ENCODE assay signal across 25 cellular contexts in genomic region chr20:44431502-44432234, GRCh38. TPM values are rescaled to one million over a fixed set of nuclear protein-coding genes. Genes with fewer than 3 reads are reported as not detected.
DNase-seq lines count a peak whose midpoint lies in the region; TF ChIP-seq lines count a peak whose summit lies in the region.
"Had no signal": no experiment of that assay in that cellular context is flagged by ENCODE, and none has a peak within 500 bp of the region (broad histone marks: within the 10 kb centered on the region; RNA-seq: fewer than 3 reads in every experiment).

No MANE protein-coding gene starts in this region.

- in situ Hi-C loops in transverse colon (cut with MboI; ENCODE audit: low pct_ligation_motif_present in 1 of 4, low pct_unique_long_range_greater_than_20kb in 1 of 4, low sequenced_read_pairs in 3 of 4) = no loop called here

- peak; percentile 27 for TF ChIP-seq POLR2A in transverse colon (IDR thresholded peaks at IDR 0.05)

- no peaks in the 10 kb centered on the region; the same call in 1 of the 2 replicates for H3K27me3 ChIP-seq in H9 (ENCODE audit: insufficient read depth, low read length)
- no peaks in the 10 kb centered on the region for H3K27me3 ChIP-seq in liver (ENCODE audit: control insufficient read depth in 4 of 4, insufficient read depth in 4 of 4, low read length in 3 of 4)
- no peaks in the 10 kb centered on the region for H3K27me3 ChIP-seq in transverse colon

- no peaks in the 10 kb centered on the region for H3K79me1 ChIP-seq in H9 (ENCODE audit: insufficient read depth, low read depth, low read length, poor library complexity, severe bottlenecking)

- no peak overlapping the region for H2AFZ ChIP-seq in H9 (ENCODE audit: low read length)
- H2AFZ ChIP-seq: parathyroid adenoma had no signal

- H3K9me3 Mint-ChIP-seq in H9 = no peaks in the 10 kb centered on the region
- H3K9me3 Mint-ChIP-seq: activated T-helper 1 cell treated with anti-CD3 and anti-CD28 coated beads, Interleukin-12 subunit alpha, Interleukin-12 subunit beta, Interleukin-2, Interleukin-4 antibody, amounts not matched to agents 30 ng/mL and 10 ng/mL and 1 ng/mL, durations not matched to agents 14 hours and 24 hours and 36 hours; CD8-positive, alpha-beta T cell; naive thymus-derived CD8-positive, alpha-beta T cell had no signal

- H2AK5ac ChIP-seq in H9 (ENCODE audit: insufficient read length, low read length) = no peak overlapping the region

- no peak overlapping the region for H3K4me3 Mint-ChIP-seq in H9
- H3K4me3 Mint-ChIP-seq: activated naive CD8-positive, alpha-beta T cell; activated T-helper 1 cell treated with anti-CD3 and anti-CD28 coated beads, Interleukin-12 subunit alpha, Interleukin-12 subunit beta, Interleukin-2, Interleukin-4 antibody, amounts not matched to agents 30 ng/mL and 10 ng/mL and 1 ng/mL, durations not matched to agents 14 hours and 24 hours and 36 hours; CD8-positive, alpha-beta T cell; naive thymus-derived CD8-positive, alpha-beta T cell had no signal

- H3K4ac ChIP-seq in H9 (ENCODE audit: low read depth, low read length) = no peak overlapping the region

- H2BK20ac ChIP-seq in H9 (ENCODE audit: low read depth, low read length, poor library complexity, severe bottlenecking) = no peak overlapping the region

- H4K8ac ChIP-seq in H9 (replicated peaks; ENCODE audit: insufficient read length, low read depth, low read length) = no peak overlapping the region

- no peaks in the 10 kb centered on the region for H4K20me1 ChIP-seq in H9 (ENCODE audit: control insufficient read depth, insufficient read depth, insufficient read length)

- H3K9me3 ChIP-seq in H9 (ENCODE audit: control insufficient read depth, low read depth, low read length) = no peaks in the 10 kb centered on the region
- H3K9me3 ChIP-seq in liver (ENCODE audit: control insufficient read depth in 4 of 4, low read length in 3 of 4) = no peaks in the 10 kb centered on the region
- no peaks in the 10 kb centered on the region for H3K9me3 ChIP-seq in transverse colon
- H3K9me3 ChIP-seq: sigmoid colon, SK-N-SH had no signal

- H3K4me3 ChIP-seq in liver (ENCODE audit: low read depth in 1 of 3, low read length in 3 of 3) (no peak overlapping the region), transverse colon (no peak overlapping the region)
- H3K4me3 ChIP-seq: GM12878, sigmoid colon had no signal

- no peak for TF ChIP-seq EP300 in transverse colon (IDR thresholded peaks at IDR 0.05; ENCODE audit: low read depth)

- DNase-seq in H9 = no peak
- peak; percentile 37 for DNase-seq in astrocyte of the hippocampus (ENCODE audit: low read depth, low spot score)
- DNase-seq in transverse colon = no peak
- no peak for DNase-seq in foreskin melanocyte
- DNase-seq in stimulated activated CD4-positive, alpha-beta T cell treated with anti-CD3 and anti-CD28 coated beads, Interleukin-4, amount 100 ng/mL, for 1 hour = no peak
- DNase-seq in hypothalamus (lab: John Stamatoyannopoulos, UW) = no peak
- DNase-seq: activated CD4-positive, alpha-beta T cell treated with anti-CD3 and anti-CD28 coated beads, Interleukin-2, amount 50 U/mL, for 1 hour; CD8-positive, alpha-beta T cell; DMS53; effector CD8-positive, alpha-beta T cell; left cardiac atrium; naive thymus-derived CD8-positive, alpha-beta T cell; NCI-H1417; NCI-H524; sigmoid colon; SK-N-SH; substantia nigra; T-helper 2 cell had no signal

- H3K27ac ChIP-seq in H9 (ENCODE audit: insufficient read length, low read depth, low read length) (no peak overlapping the region), liver (ENCODE audit: low read depth in 1 of 2, low read length in 2 of 2) (peak overlapping the region; percentile 90 to 95), transverse colon (peak overlapping the region in 3 of 4 donors; percentile 43 to 89 (median 60))
- H3K27ac ChIP-seq: parathyroid adenoma, RWPE1, sigmoid colon, VCaP had no signal

- H2BK120ac ChIP-seq in H9 (ENCODE audit: low read depth, low read length, poor library complexity, severe bottlenecking) = no peak overlapping the region

- H3K9ac ChIP-seq in H9 (ENCODE audit: extremely low read depth, insufficient read length, low read length) = no peak overlapping the region
- H3K9ac ChIP-seq in liver (ENCODE audit: low read depth in 1 of 2, low read length in 2 of 2) = no peak overlapping the region
- H3K9ac ChIP-seq: parathyroid adenoma, SK-N-SH had no signal

- no peak overlapping the region for H4K5ac ChIP-seq in H9 (ENCODE audit: insufficient read length, low read depth, low read length)

- H4K91ac ChIP-seq in H9 (ENCODE audit: insufficient read length, low read depth, low read length) = no peak overlapping the region

- H3K27ac Mint-ChIP-seq in H9 = peak overlapping the region in 1 of 3 experiments; percentile 71; a peak in 3 of 7 replicates
- H3K27ac Mint-ChIP-seq: activated naive CD8-positive, alpha-beta T cell; activated T-helper 1 cell treated with anti-CD3 and anti-CD28 coated beads, Interleukin-12 subunit alpha, Interleukin-12 subunit beta, Interleukin-2, Interleukin-4 antibody, amounts not matched to agents 30 ng/mL and 10 ng/mL and 1 ng/mL, durations not matched to agents 14 hours and 24 hours and 36 hours; CD8-positive, alpha-beta T cell; naive thymus-derived CD8-positive, alpha-beta T cell had no signal

- H3T11ph ChIP-seq in H9 (ENCODE audit: low read length) = no peak overlapping the region

- no peak overlapping the region for H3K23ac ChIP-seq in H9 (ENCODE audit: insufficient read length, low read depth, low read length)

- no CpG with 5 or more reads among the region's 11 CpGs for WGBS in H9 (ENCODE audit: extremely low coverage, insufficient read length, low lambda C conversion rate)
- 35% methylated on average over 11 of the region's 11 CpGs for WGBS in liver
- 64% methylated on average over 9 of the region's 11 CpGs; no CpG with 5 or more reads in 1 of the 2 donors for WGBS in transverse colon (ENCODE audit: low coverage in 1 of 2), 2 donors

- no peaks in the 10 kb centered on the region for H3K4me1 Mint-ChIP-seq in H9
- H3K4me1 Mint-ChIP-seq: naive thymus-derived CD8-positive, alpha-beta T cell had no signal

- no peak overlapping the region for H3K4me2 ChIP-seq in H9 (ENCODE audit: insufficient read depth, insufficient read length, low read length)
- H3K4me2 ChIP-seq: SK-N-SH had no signal

- TF ChIP-seq CTCF in H9 (conservative IDR thresholded peaks at IDR 0.05) (peak; percentile 42; the same call in 1 of the 3 replicates), liver (IDR thresholded peaks at IDR 0.05; ENCODE audit: low read depth, low read length, missing input control) (no peak), transverse colon (IDR thresholded peaks at IDR 0.05) (no peak)

- no peaks in the 10 kb centered on the region for H3K4me1 ChIP-seq in H9 (ENCODE audit: insufficient read depth, low read length)
- H3K4me1 ChIP-seq in liver (ENCODE audit: control insufficient read depth in 4 of 4, insufficient read depth in 4 of 4, low read length in 3 of 4) = peaks cover 0 to 41% (median 26%) of the 10 kb centered on the region in 4 donors
- peaks cover 0 to 30% (median 21%) of the 10 kb centered on the region in 4 donors for H3K4me1 ChIP-seq in transverse colon
- H3K4me1 ChIP-seq: parathyroid adenoma, sigmoid colon had no signal

- no peak overlapping the region for H3K56ac ChIP-seq in H9 (ENCODE audit: insufficient read length, low read depth, low read length)

- H3K14ac ChIP-seq in H9 (ENCODE audit: insufficient read depth, low read length) = no peak overlapping the region; the same call in 1 of the 2 replicates

- peaks cover 9 to 26% (median 24%) of the 10 kb centered on the region in 4 donors for H3K36me3 ChIP-seq in liver (ENCODE audit: control insufficient read depth in 4 of 4, insufficient read depth in 3 of 4, low read depth in 1 of 4, low read length in 3 of 4)
- H3K36me3 ChIP-seq in transverse colon = no peaks in the 10 kb centered on the region
- H3K36me3 ChIP-seq: sigmoid colon had no signal

- H3K36me3 Mint-ChIP-seq in H9 (ENCODE audit: insufficient read depth in 1 of 3, low read depth in 3 of 3) = no peaks in the 10 kb centered on the region
- H3K36me3 Mint-ChIP-seq: activated naive CD8-positive, alpha-beta T cell; CD8-positive, alpha-beta T cell; naive thymus-derived CD8-positive, alpha-beta T cell had no signal

- intact Hi-C loops in transverse colon (cut with DNase I; ENCODE audit: low total_unique reads) = loop anchor here (5.0 kb wide), 1 partner anchor 559 kb away; no protein-coding TSS in a partner anchor

- H2BK15ac ChIP-seq in H9 (ENCODE audit: low read depth, low read length) = no peak overlapping the region

- H3K27me3 Mint-ChIP-seq in H9 (ENCODE audit: low read depth) = peaks cover 13% of the 10 kb centered on the region

- H3K23me2 ChIP-seq in H9 (ENCODE audit: insufficient read length, low read depth, low read length, poor library complexity, severe bottlenecking) = no peaks in the 10 kb centered on the region

- H2BK12ac ChIP-seq in H9 (ENCODE audit: insufficient read length, low read depth, low read length) = no peak overlapping the region

- H2BK5ac ChIP-seq in H9 (ENCODE audit: insufficient read length, low read length) = no peak overlapping the region

- TF ChIP-seq RAD21 in liver (IDR thresholded peaks at IDR 0.05) = peak in 1 of 2 donors; percentile 4

- H3K18ac ChIP-seq in H9 (ENCODE audit: insufficient read length, low read depth, low read length) = no peak overlapping the region

- H3K79me2 ChIP-seq in H9 (ENCODE audit: insufficient read depth, low read length) = no peaks in the 10 kb centered on the region
- H3K79me2 ChIP-seq: parathyroid adenoma had no signal

TF ChIP-seq in liver, 16 proteins besides CTCF, POLR2A, EP300 and RAD21:
- TF ChIP-seq NR2F2 (IDR thresholded peaks at IDR 0.05) (no peak), SP1 (IDR thresholded peaks at IDR 0.05) (peak; percentile 14)

RNA-seq across cellular contexts. Expression of gene TTPAL, which starts 44.0 kb away (rescaled TPM):
- total RNA-seq in H9 (2021) (19.5 and 21.1 TPM in 2 replicates), liver (10 to 100 TPM; 17.3 to 39.7 TPM), transverse colon (10 to 100 TPM in 2 of 4 donors, 1 to 10 TPM in 2; 6.8 to 20.9 (median 9.2) TPM)
- 10 to 100 TPM; 11.6 to 17.9 TPM for polyA plus RNA-seq in liver
